9 cellular contexts compared by ENCODE assay signal in the genomic region with DNA sequence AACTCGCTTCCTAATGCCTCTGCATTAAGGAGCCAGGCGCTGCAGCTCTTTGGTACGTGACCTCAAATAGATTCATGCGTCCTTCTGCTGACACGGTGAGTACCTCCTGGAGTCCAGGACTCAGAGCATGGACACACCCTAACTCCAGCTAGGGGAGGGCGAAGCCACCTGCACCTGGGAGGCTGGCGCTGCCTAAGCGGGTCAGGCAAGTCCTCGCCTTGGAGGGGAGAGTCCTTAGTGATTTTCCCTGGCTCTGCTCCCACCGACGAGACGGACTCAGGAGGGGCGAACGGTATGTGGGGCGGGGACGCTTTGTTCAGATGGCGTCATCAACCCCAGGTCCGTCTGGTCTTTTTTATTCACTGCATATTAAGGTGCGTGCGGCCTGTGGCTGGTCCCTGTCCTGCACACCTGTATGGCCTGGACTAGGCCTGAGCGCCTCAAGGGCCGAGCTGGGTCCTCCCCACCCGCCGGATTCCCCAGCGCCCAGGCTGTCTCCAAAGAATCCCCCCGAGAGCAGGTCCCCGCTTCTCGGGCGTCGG. TPM values are rescaled to one million over a fixed set of nuclear protein-coding genes. Genes with fewer than 3 reads are reported as not detected.
DNase-seq lines count a peak whose midpoint lies in the region; ATAC-seq and TF ChIP-seq lines count a peak whose summit lies in the region.
"Had no signal": no experiment of that assay in that cellular context is flagged by ENCODE, and none has a peak within 500 bp of the region (broad histone marks: within the 10 kb centered on the region; RNA-seq: fewer than 3 reads in every experiment).

No MANE protein-coding gene starts in this region.

- H2BK5ac ChIP-seq in IMR-90 (ENCODE audit: low read depth, low read length, poor library complexity, severe bottlenecking), result no peak overlapping the region

- peaks cover 47 to 69% (median 53%) of the 10 kb centered on the region in 3 donors for H3K27me3 Mint-ChIP-seq in CD14-positive monocyte (ENCODE audit: low read depth in 3 of 3)

- peaks cover 0 to 6% (median 2%) of the 10 kb centered on the region in 7 donors for H3K9me3 Mint-ChIP-seq in CD14-positive monocyte

- H4K8ac ChIP-seq in IMR-90 (ENCODE audit: low read depth in 2 of 2, low read length in 2 of 2), result no peak overlapping the region

- H3K23ac ChIP-seq in IMR-90 (ENCODE audit: low read depth, low read length), result no peak overlapping the region

- no peak overlapping the region for H2BK120ac ChIP-seq in IMR-90 (ENCODE audit: low read depth, low read length)

- H3K36me3 Mint-ChIP-seq in CD14-positive monocyte, result no peaks in the 10 kb centered on the region

- no peak overlapping the region for H3K14ac ChIP-seq in IMR-90 (replicated peaks; ENCODE audit: low read depth, low read length)

- in situ Hi-C loops in IMR-90 (cut with MboI; ENCODE audit: low sequenced_read_pairs), result no loop called here

- no peak overlapping the region for H3K56ac ChIP-seq in IMR-90 (ENCODE audit: extremely low read depth, insufficient read depth, low read length)

- H4K5ac ChIP-seq in IMR-90 (ENCODE audit: low read depth, low read length), result no peak overlapping the region

- no peak overlapping the region for H3K27ac ChIP-seq in AG04450 (ENCODE audit: low read depth, low read length)
- no peak overlapping the region for H3K27ac ChIP-seq in IMR-90 (ENCODE audit: insufficient read depth, low read length)
- H3K27ac ChIP-seq in fibroblast of lung (ENCODE audit: insufficient read depth, low read length), result no peak overlapping the region
- H3K27ac ChIP-seq in osteoblast (ENCODE audit: low read depth, low read length), result no peak overlapping the region
- H3K27ac ChIP-seq in OCI-LY7 (ENCODE audit: low read depth, low read length, poor library complexity, severe bottlenecking), result no peak overlapping the region

- CTCF ChIA-PET in AG04450 (lab: Charles Lee) (interaction anchor here (1.7 kb wide), 2 partner anchors 163 to 1086 kb away, joined by 3 to 14 read pairs; no protein-coding TSS in a partner anchor), IMR-90 (lab: Yijun Ruan, JAX) (no interaction called here), OCI-LY7 (lab: Charles Lee; ENCODE audit: unreplicated experiment) (no interaction called here)

- H3K79me2 ChIP-seq in fibroblast of lung (ENCODE audit: control insufficient read depth, insufficient read depth, low read length) (no peaks in the 10 kb centered on the region), osteoblast (ENCODE audit: insufficient read depth, low read length) (no peaks in the 10 kb centered on the region), OCI-LY7 (ENCODE audit: insufficient read depth, low read depth, low read length) (no peaks in the 10 kb centered on the region)

- dilution Hi-C loops in IMR-90 (cut with HindIII; ENCODE audit: low sequenced_read_pairs, unreplicated experiment), result no loop called here

- POLR2A ChIA-PET in AG04450 (lab: Yijun Ruan, JAX) (no interaction called here), IMR-90 (lab: Charles Lee; ENCODE audit: unreplicated experiment) (interaction anchor here (0.5 kb wide), 1 partner anchor 204 kb away, joined by 6 read pairs; the partner anchor contains the start of gene MED10), OCI-LY7 (lab: Charles Lee) (no interaction called here)

- H4K91ac ChIP-seq in IMR-90 (ENCODE audit: insufficient read depth, low read depth, low read length), result no peak overlapping the region

- H3K36me3 ChIP-seq in IMR-90 (ENCODE audit: control insufficient read depth, insufficient read depth, low read length), result no peaks in the 10 kb centered on the region
- H3K36me3 ChIP-seq in fibroblast of lung (ENCODE audit: control insufficient read depth, insufficient read depth, low read length), result no peaks in the 10 kb centered on the region
- H3K36me3 ChIP-seq in osteoblast (ENCODE audit: insufficient read depth, low read length), result no peaks in the 10 kb centered on the region
- H3K36me3 ChIP-seq in OCI-LY7 (ENCODE audit: insufficient read depth, low read length), result no peaks in the 10 kb centered on the region

- no peak overlapping the region for H3K4ac ChIP-seq in IMR-90 (ENCODE audit: low read depth, low read length)

- peak overlapping the region in 1 of 2 donors; percentile 54 for H3K4me3 Mint-ChIP-seq in CD14-positive monocyte

- TF ChIP-seq CTCF in AG04450 (IDR thresholded peaks at IDR 0.05; ENCODE audit: low read depth, low read length) (no peak), IMR-90 (conservative IDR thresholded peaks at IDR 0.05; ENCODE audit: low read depth, low read length) (no peak), fibroblast of lung (conservative IDR thresholded peaks at IDR 0.05 in 1 of 2, IDR thresholded peaks at IDR 0.05 in 1 of 2; ENCODE audit: low read depth in 1 of 2, low read length in 2 of 2) (no peak), osteoblast (IDR thresholded peaks at IDR 0.05; ENCODE audit: extremely low read depth, low read depth, low read length) (no peak), OCI-LY7 (conservative IDR thresholded peaks at IDR 0.05; ENCODE audit: low read length) (no peak), CD14-positive monocyte (IDR thresholded peaks at IDR 0.05) (no peak)

- no peaks in the 10 kb centered on the region for H3K9me2 ChIP-seq in OCI-LY7 (ENCODE audit: insufficient read depth, low read length)

- no peaks in the 10 kb centered on the region; the same call in 1 of the 2 replicates for H3K9me3 ChIP-seq in AG04450 (ENCODE audit: control insufficient read depth, insufficient read depth, low read length)
- H3K9me3 ChIP-seq in IMR-90 (ENCODE audit: control insufficient read depth, insufficient read depth, low read length), result no peaks in the 10 kb centered on the region
- no peaks in the 10 kb centered on the region for H3K9me3 ChIP-seq in fibroblast of lung (ENCODE audit: control insufficient read depth, insufficient read depth, low read depth, low read length)
- H3K9me3 ChIP-seq in osteoblast (ENCODE audit: low read depth, low read length), result no peaks in the 10 kb centered on the region
- no peaks in the 10 kb centered on the region for H3K9me3 ChIP-seq in OCI-LY7 (ENCODE audit: low read length)

- H3K27me3 ChIP-seq in AG04450 (ENCODE audit: control insufficient read depth, insufficient read depth, low read length) (peaks cover 37% of the 10 kb centered on the region), IMR-90 (ENCODE audit: control insufficient read depth, insufficient read depth, low read length) (peaks cover 51% of the 10 kb centered on the region), fibroblast of lung (ENCODE audit: control insufficient read depth, insufficient read depth, low read length) (peaks cover 26% of the 10 kb centered on the region), osteoblast (ENCODE audit: insufficient read depth, low read length) (peaks cover 29% of the 10 kb centered on the region)

- no TSS peak for BruUV-seq in IMR-90 (replicated peaks; lab: Mats Ljungman, UMichigan)
- BruUV-seq in OCI-LY7 (replicated peaks; lab: Mats Ljungman, UMichigan), result no TSS peak

- peak overlapping the region; percentile 1; the same call in 1 of the 2 replicates for H3K4me3 ChIP-seq in AG04450 (ENCODE audit: low read depth, low read length)
- peak overlapping the region; percentile 30; the same call in 1 of the 2 replicates for H3K4me3 ChIP-seq in IMR-90 (ENCODE audit: insufficient read depth, low read depth, low read length)
- peak overlapping the region in 1 of 4 experiments; percentile 14 for H3K4me3 ChIP-seq in fibroblast of lung (replicated peaks in 1 of 4; ENCODE audit: control extremely low read depth in 1 of 4, insufficient read depth in 1 of 4, low read depth in 3 of 4, low read length in 4 of 4)
- H3K4me3 ChIP-seq in osteoblast (ENCODE audit: insufficient read depth, low read length), result peak overlapping the region; percentile 37
- no peak overlapping the region for H3K4me3 ChIP-seq in OCI-LY7 (ENCODE audit: low read depth, low read length, poor library complexity, severe bottlenecking)

- H3K79me1 ChIP-seq in IMR-90 (ENCODE audit: low read depth in 1 of 2, low read length in 2 of 2), result no peaks in the 10 kb centered on the region

- DNase-seq in AG04450 (ENCODE audit: low read depth, low spot score), result no peak
- DNase-seq in IMR-90, result no peak
- peak in 1 of 2 donors; percentile 10 for DNase-seq in fibroblast of lung (ENCODE audit: low read depth in 2 of 2)
- DNase-seq in osteoblast (ENCODE audit: insufficient read length, low spot score, missing footprints), result peak; percentile 76
- DNase-seq in germinal center (ENCODE audit: low spot score), result no peak
- DNase-seq in OCI-LY7 (ENCODE audit: low spot score), result no peak
- no peak for DNase-seq in CD14-positive monocyte (ENCODE audit: low spot score)
- DNase-seq: DMS 273 treated with DMSO at 0.1 percent for 48 hours had no signal

- H2BK20ac ChIP-seq in IMR-90 (ENCODE audit: low read depth, low read length), result no peak overlapping the region

- intact Hi-C loops in IMR-90 (cut with micrococcal nuclease), result no loop called here
- intact Hi-C loops in OCI-LY7 (cut with micrococcal nuclease; ENCODE audit: unreplicated experiment), result no loop called here
- intact Hi-C loops in CD14-positive monocyte (cut with micrococcal nuclease), result no loop called here

- H3K9ac ChIP-seq in IMR-90 (ENCODE audit: low read depth, low read length) (no peak overlapping the region), fibroblast of lung (ENCODE audit: insufficient read depth, low read length) (no peak overlapping the region)

- no peak overlapping the region for H2AK9ac ChIP-seq in IMR-90 (replicated peaks; ENCODE audit: low read depth, low read length, poor library complexity)

- WGBS in IMR-90 (ENCODE audit: extremely low coverage in 2 of 2, insufficient read length in 1 of 2), 2 experiments, result 61% methylated on average over 13 of the region's 30 CpGs; no CpG with 5 or more reads in 1 of the 2 experiments

- H3K4me1 Mint-ChIP-seq in CD14-positive monocyte, result no peaks in the 10 kb centered on the region

- TF ChIP-seq RAD21 in IMR-90 (IDR thresholded peaks at IDR 0.05; ENCODE audit: low read length), result no peak

- TF ChIP-seq POLR2A in IMR-90 (IDR thresholded peaks at IDR 0.05; ENCODE audit: low read depth, low read length), result no peak

- no peak; the same call in 1 of the 2 replicates for ATAC-seq in IMR-90 (ENCODE audit: low read depth)
- no peak for ATAC-seq in activated CD4-positive, CD25-positive, alpha-beta regulatory T cell treated with anti-CD3 and anti-CD28 coated beads, Interleukin-2, amount 50 U/mL, for 24 hours

- no peak overlapping the region for H2BK15ac ChIP-seq in IMR-90 (ENCODE audit: low read depth, low read length)

- H2AFZ ChIP-seq in IMR-90 (replicated peaks; ENCODE audit: low read length, poor library complexity), result peak overlapping the region; percentile 84
- H2AFZ ChIP-seq in fibroblast of lung (ENCODE audit: low read length), result no peak overlapping the region
- no peak overlapping the region for H2AFZ ChIP-seq in osteoblast (ENCODE audit: low read length)
- no peak overlapping the region for H2AFZ ChIP-seq in OCI-LY7 (ENCODE audit: low read length)

- H3K4me2 ChIP-seq in IMR-90 (ENCODE audit: low read depth, low read length) (peak overlapping the region; percentile 53; the same call in 1 of the 2 replicates), fibroblast of lung (ENCODE audit: extremely low read depth, insufficient read depth, low read length) (peak overlapping the region; percentile 51), osteoblast (ENCODE audit: insufficient read depth, low read length) (peak overlapping the region; percentile 39), OCI-LY7 (ENCODE audit: low read length) (no peak overlapping the region)

- no peaks in the 10 kb centered on the region for H3K9me1 ChIP-seq in IMR-90 (ENCODE audit: insufficient read depth, low read length)

- H3K4me1 ChIP-seq in IMR-90 (ENCODE audit: control insufficient read depth, insufficient read depth, low read length), result peaks cover 5% of the 10 kb centered on the region; the same call in 1 of the 2 replicates
- no peaks in the 10 kb centered on the region for H3K4me1 ChIP-seq in fibroblast of lung (ENCODE audit: control insufficient read depth, extremely low read depth, insufficient read depth, low read length)
- H3K4me1 ChIP-seq in osteoblast (ENCODE audit: insufficient read depth, low read length), result peaks cover 33% of the 10 kb centered on the region
- no peaks in the 10 kb centered on the region for H3K4me1 ChIP-seq in OCI-LY7 (ENCODE audit: insufficient read depth, low read length, poor library complexity, severe bottlenecking)

- H3K18ac ChIP-seq in IMR-90 (ENCODE audit: low read depth, low read length), result no peak overlapping the region

- no peak overlapping the region for H2AK5ac ChIP-seq in IMR-90 (ENCODE audit: low read depth, low read length)

- no peaks in the 10 kb centered on the region for H4K20me1 ChIP-seq in IMR-90 (ENCODE audit: insufficient read depth, low read length)
- no peaks in the 10 kb centered on the region for H4K20me1 ChIP-seq in fibroblast of lung (ENCODE audit: control insufficient read depth, extremely low read depth, insufficient read depth, low read length)
- H4K20me1 ChIP-seq in osteoblast (ENCODE audit: insufficient read depth, low read length), result no peaks in the 10 kb centered on the region
- no peaks in the 10 kb centered on the region for H4K20me1 ChIP-seq in OCI-LY7 (ENCODE audit: insufficient read depth, low read length)

- no peak overlapping the region for H3K27ac Mint-ChIP-seq in CD14-positive monocyte

RNA-seq across cellular contexts. Expression of gene NSUN2, which starts 50.3 kb away (rescaled TPM):
- 41.5 and 42.0 TPM in 2 replicates for polyA plus RNA-seq in AG04450 (2011; rRNA removed)
- polyA minus RNA-seq in AG04450 (2011; rRNA and poly(A)+ RNA removed), result 30.2 and 32.1 TPM in 2 replicates
- total RNA-seq in IMR-90 (2012; rRNA removed), result 51.1 and 55.5 TPM in 2 replicates
- 55.6 and 61.1 TPM in 2 replicates for polyA plus RNA-seq in IMR-90 (2012; rRNA removed)
- 30.9 and 34.8 TPM in 2 replicates for polyA plus RNA-seq in IMR-90 (2012; cell fraction: cytosol; rRNA removed)
- 63.5 and 104 TPM in 2 replicates for polyA plus RNA-seq in IMR-90 (2012; cell fraction: nucleus; rRNA removed; ENCODE audit: low replicate concordance)
- 36.5 and 43.6 TPM in 2 replicates for total RNA-seq in fibroblast of lung
- polyA plus RNA-seq in fibroblast of lung, result 40.2 and 53.6 TPM in 2 replicates
- polyA plus RNA-seq in fibroblast of lung (2012), result 34.4 and 44.5 TPM in 2 replicates
- polyA minus RNA-seq in fibroblast of lung (ENCODE audit: low replicate concordance), result 32.4 and 39.6 TPM in 2 replicates
- total RNA-seq in osteoblast, result 32.7 and 39.4 TPM in 2 replicates
- 88.1 and 88.9 TPM in 2 replicates for total RNA-seq in OCI-LY7 (2014; rRNA removed; shearing (Covaris generic))
- total RNA-seq in OCI-LY7 (2022), result 122 and 139 TPM in 2 replicates
- polyA plus RNA-seq in CD14-positive monocyte, result 10 to 100 TPM; 24.4 to 25.6 TPM

RNA-seq across cellular contexts. Expression of gene SRD5A1, which starts 50.7 kb away (rescaled TPM):
- polyA plus RNA-seq in AG04450 (2011; rRNA removed) (19.7 and 20.7 TPM in 2 replicates), IMR-90 (2012; rRNA removed) (18.2 and 20.5 TPM in 2 replicates), fibroblast of lung (12.1 and 14.5 TPM in 2 replicates), CD14-positive monocyte (10 to 100 TPM; 26.0 to 34.7 TPM)
- polyA minus RNA-seq in AG04450 (2011; rRNA and poly(A)+ RNA removed), result 7.3 and 9.8 TPM in 2 replicates
- total RNA-seq in IMR-90 (2012; rRNA removed) (6.3 and 9.7 TPM in 2 replicates), fibroblast of lung (11.0 and 20.6 TPM in 2 replicates), osteoblast (8.8 and 9.4 TPM in 2 replicates), OCI-LY7 (2022) (31.9 and 32.5 TPM in 2 replicates)
- polyA plus RNA-seq in IMR-90 (2012; cell fraction: cytosol; rRNA removed), result 25.2 and 41.7 TPM in 2 replicates
- 15.7 and 46.6 TPM in 2 replicates for polyA plus RNA-seq in IMR-90 (2012; cell fraction: nucleus; rRNA removed; ENCODE audit: low replicate concordance)
- 9.5 and 14.4 TPM in 2 replicates for polyA plus RNA-seq in fibroblast of lung (2012)
- polyA minus RNA-seq in fibroblast of lung (ENCODE audit: low replicate concordance), result 4.6 and 5.4 TPM in 2 replicates
- 16.7 and 31.6 TPM in 2 replicates for total RNA-seq in OCI-LY7 (2014; rRNA removed; shearing (Covaris generic))
